Comparison of ENCODE assay signal across 26 cellular contexts in genomic region chr11:93842034-93842433, GRCh38. TPM values are rescaled to one million over a fixed set of nuclear protein-coding genes. Genes with fewer than 3 reads are reported as not detected.
"Had no signal": no experiment of that assay in that cellular context is flagged by ENCODE, and none has a peak within 500 bp of the region (broad histone marks: within the 10 kb centered on the region; RNA-seq: fewer than 3 reads in every experiment).

No MANE protein-coding gene starts in this region.

- H3K27ac Mint-ChIP-seq: activated CD4-positive, alpha-beta memory T cell treated with anti-CD3 and anti-CD28 coated beads for 36 hours; activated CD4-positive, alpha-beta T cell treated with anti-CD3 and anti-CD28 coated beads, Interleukin-2, amount 10 ng/mL, durations not matched to agents 7 days and 5 days; activated naive CD4-positive, alpha-beta T cell treated with anti-CD3 and anti-CD28 coated beads for 36 hours; activated naive CD8-positive, alpha-beta T cell treated with anti-CD3 and anti-CD28 coated beads for 36 hours had no signal

- DNase-seq: activated CD4-positive, alpha-beta memory T cell treated with anti-CD3 and anti-CD28 coated beads for 36 hours; activated CD4-positive, alpha-beta T cell treated with anti-CD3 and anti-CD28 coated beads, Interleukin-2, amount 10 ng/mL, durations not matched to agents 7 days and 5 days; activated CD4-positive, CD25-positive, alpha-beta regulatory T cell; activated CD8-positive, alpha-beta memory T cell treated with anti-CD3 and anti-CD28 coated beads for 24 hours; activated gamma-delta T cell; activated naive CD4-positive, alpha-beta T cell treated with anti-CD3 and anti-CD28 coated beads for 36 hours; activated naive CD8-positive, alpha-beta T cell treated with anti-CD3 and anti-CD28 coated beads for 36 hours; activated T-cell treated with anti-CD3 and anti-CD28 coated beads, Interleukin-2, amount 50 U/mL, for 4 hours; caudate nucleus; KG1; NCI-H1092 treated with DMSO at 0.1 percent for 48 hours; NCI-H1417 treated with DMSO at 0.1 percent for 48 hours; NCI-H1694 treated with DMSO at 0.1 percent for 48 hours; NCI-H2029 treated with DMSO at 0.1 percent for 48 hours; NCI-H345; NCI-H510A; NCI-H526 treated with DMSO at 0.1 percent for 48 hours; NCI-H82; NK-92 treated with Interleukin-12 subunit alpha and Interleukin-12 subunit beta, amount 100 ng/mL, for 24 hours; SHP77 treated with DMSO at 0.1 percent for 48 hours; T-helper 1 cell had no signal

- H3K4me3 Mint-ChIP-seq: activated CD4-positive, alpha-beta memory T cell treated with anti-CD3 and anti-CD28 coated beads for 36 hours; activated CD4-positive, alpha-beta T cell treated with anti-CD3 and anti-CD28 coated beads, Interleukin-2, amount 10 ng/mL, durations not matched to agents 7 days and 5 days; activated naive CD4-positive, alpha-beta T cell treated with anti-CD3 and anti-CD28 coated beads for 36 hours; activated naive CD8-positive, alpha-beta T cell treated with anti-CD3 and anti-CD28 coated beads for 36 hours; activated T-cell treated with anti-CD3 and anti-CD28 coated beads, Interleukin-2, amount 50 U/mL, for 4 hours had no signal

- H3K27ac ChIP-seq: VCaP had no signal

- H3K9me3 Mint-ChIP-seq: activated CD4-positive, alpha-beta memory T cell treated with anti-CD3 and anti-CD28 coated beads for 36 hours; activated CD4-positive, alpha-beta T cell treated with anti-CD3 and anti-CD28 coated beads, Interleukin-2, amount 10 ng/mL, durations not matched to agents 7 days and 5 days; activated naive CD4-positive, alpha-beta T cell treated with anti-CD3 and anti-CD28 coated beads for 36 hours; activated naive CD8-positive, alpha-beta T cell treated with anti-CD3 and anti-CD28 coated beads for 36 hours; activated T-cell treated with anti-CD3 and anti-CD28 coated beads, Interleukin-2, amount 50 U/mL, for 4 hours had no signal

- ATAC-seq: activated T-cell treated with anti-CD3 and anti-CD28 coated beads, Interleukin-2, amount 50 U/mL, for 4 hours had no signal

- H3K36me3 Mint-ChIP-seq: activated CD4-positive, alpha-beta memory T cell treated with anti-CD3 and anti-CD28 coated beads for 36 hours; activated naive CD8-positive, alpha-beta T cell treated with anti-CD3 and anti-CD28 coated beads for 36 hours had no signal

- H3K27me3 Mint-ChIP-seq: activated CD4-positive, alpha-beta memory T cell treated with anti-CD3 and anti-CD28 coated beads for 36 hours; activated naive CD8-positive, alpha-beta T cell treated with anti-CD3 and anti-CD28 coated beads for 36 hours had no signal

- H3K4me1 Mint-ChIP-seq: activated CD4-positive, alpha-beta T cell treated with anti-CD3 and anti-CD28 coated beads, Interleukin-2, amount 10 ng/mL, durations not matched to agents 7 days and 5 days; activated naive CD8-positive, alpha-beta T cell treated with anti-CD3 and anti-CD28 coated beads for 36 hours had no signal

RNA-seq across cellular contexts. Expression of gene VSTM5, which starts 8.4 kb away (rescaled TPM):
- total RNA-seq: activated CD4-positive, alpha-beta memory T cell treated with anti-CD3 and anti-CD28 coated beads for 36 hours; activated CD4-positive, alpha-beta T cell treated with anti-CD3 and anti-CD28 coated beads, Interleukin-2, amount 10 ng/mL, durations not matched to agents 7 days and 5 days; activated naive CD4-positive, alpha-beta T cell treated with anti-CD3 and anti-CD28 coated beads for 36 hours; activated naive CD8-positive, alpha-beta T cell treated with anti-CD3 and anti-CD28 coated beads for 36 hours; activated T-cell treated with anti-CD3 and anti-CD28 coated beads, Interleukin-2, amount 50 U/mL, for 4 hours; LHCN-M2; M059J; SK-MEL-5; T-helper 2 cell treated with Interferon-gamma antibody and Interleukin-4, amounts not matched to agents 100 ng/mL and 5 ng/mL, for 36 hours had no signal
